Comparison of ENCODE assay signal across 19 cellular contexts in the genomic region with DNA sequence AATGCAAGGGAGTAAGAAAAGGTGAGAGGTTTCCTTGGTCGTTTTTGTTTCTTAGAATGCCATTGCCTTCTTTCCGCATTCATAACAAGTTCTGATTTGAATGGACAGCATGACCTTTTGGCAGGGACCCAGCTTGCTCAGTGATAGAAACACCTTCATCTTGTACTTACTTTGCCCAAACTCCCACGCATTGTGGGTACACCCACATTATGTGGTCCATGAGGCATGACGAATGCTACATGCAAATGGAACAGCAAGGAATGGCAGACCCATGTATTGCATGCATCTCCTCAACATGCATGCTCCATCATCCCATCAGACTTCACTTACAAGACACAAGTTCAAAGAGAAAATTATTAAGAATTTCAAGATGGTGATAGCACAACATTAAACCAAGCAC.
A peak's percentile ranks its signal among the peaks of the same experiment; 100 is the strongest.
DNase-seq lines count a peak whose midpoint lies in the region; ATAC-seq and FAIRE-seq lines count a peak whose summit lies in the region.
"Had no signal": no experiment of that assay in that cellular context is flagged by ENCODE, and none has a peak within 500 bp of the region (broad histone marks: within the 10 kb centered on the region; RNA-seq: fewer than 3 reads in every experiment).

No MANE protein-coding gene starts in this region.

- FAIRE-seq in urothelium cell line (lab: Jason Lieb, UNC) = peak; percentile 48

- ATAC-seq in HG03378 (IDR thresholded peaks at IDR 0.05; ENCODE audit: unreplicated experiment) = no peak
- ATAC-seq: GM23338; left lung; natural killer cell treated with Interleukin-12 subunit alpha and Interleukin-12 subunit beta and Interleukin-15 and Interleukin-18, amount 100 ng/mL, for 72 hours had no signal

- DNase-seq in DMS 273 (lab: John Stamatoyannopoulos, UW; ENCODE audit: unreplicated experiment) (peak; percentile 18), DMS 273 treated with DMSO at 0.1 percent for 48 hours (lab: John Stamatoyannopoulos, UW) (no peak), urothelium cell line (ENCODE audit: low spot score) (no peak), NCI-H2081 treated with DMSO at 0.1 percent for 48 hours (lab: John Stamatoyannopoulos, UW) (no peak)
- DNase-seq in stimulated activated naive CD4-positive, alpha-beta T cell treated with Interleukin-2 at 50 U/mL for 16 hours (lab: John Stamatoyannopoulos, UW) = peak; percentile 25
- no peak for DNase-seq in stimulated activated naive CD4-positive, alpha-beta T cell (lab: John Stamatoyannopoulos, UW)
- peak; percentile 60 for DNase-seq in stimulated activated CD4-positive, alpha-beta T cell treated with anti-CD3 and anti-CD28 coated beads, Interleukin-1b, Interleukin-23, amount 100 ng/mL, for 48 hours
- DNase-seq: AML-193; COR-L47; effector memory CD4-positive, alpha-beta T cell; esophagus squamous epithelium; left lung; NCI-H1048; NCI-H2081; SW 1271; upper lobe of left lung had no signal

Comparison
In these comparisons a context has a peak if more than half of its experiments do, and no peak if none do; other contexts are left out.
1. DNase-seq: peak in DMS 273 (single experiment), stimulated activated naive CD4-positive, alpha-beta T cell treated with Interleukin-2 at 50 U/mL for 16 hours (single experiment) and stimulated activated CD4-positive, alpha-beta T cell treated with anti-CD3 and anti-CD28 coated beads, Interleukin-1b, Interleukin-23, amount 100 ng/mL, for 48 hours (single experiment); none in DMS 273 treated with DMSO at 0.1 percent for 48 hours (single experiment), stimulated activated naive CD4-positive, alpha-beta T cell (0 of 6), urothelium cell line (single experiment) and NCI-H2081 treated with DMSO at 0.1 percent for 48 hours (single experiment).